ENCODE assay signal across 26 cellular contexts in the genomic region with DNA sequence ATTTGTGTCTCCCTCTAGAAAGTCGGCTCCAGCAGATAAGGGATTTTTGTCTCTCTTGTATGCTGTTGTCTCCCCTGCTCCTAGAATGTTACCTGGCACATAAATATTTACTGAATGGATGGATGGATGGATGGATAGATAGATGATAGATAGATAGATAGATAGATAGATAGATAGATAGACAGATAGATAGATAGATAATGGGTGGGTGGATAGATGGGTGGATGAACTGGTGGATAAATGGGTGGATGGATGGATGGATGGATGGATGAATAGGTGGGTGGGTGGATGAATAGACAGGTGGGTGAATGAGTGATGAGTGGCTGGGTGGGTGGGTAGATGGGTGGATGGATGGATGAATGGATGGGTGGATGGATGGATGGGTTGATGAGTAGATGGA.
"Had no signal": no experiment of that assay in that cellular context is flagged by ENCODE, and none has a peak within 500 bp of the region (broad histone marks: within the 10 kb centered on the region; RNA-seq: fewer than 3 reads in every experiment).

No MANE protein-coding gene starts in this region.

- H3K36me3 ChIP-seq: neutrophil, pancreas, prostate gland, right atrium auricular region, right lobe of liver, sigmoid colon, stomach, thoracic aorta, thyroid gland, tibial nerve, upper lobe of left lung, vagina had no signal

- H3K27ac ChIP-seq: neutrophil, pancreas, prostate gland, right atrium auricular region, right lobe of liver, sigmoid colon, stomach, thoracic aorta, thyroid gland, tibial nerve, upper lobe of left lung, vagina had no signal

- H3K4me3 ChIP-seq: pancreas, prostate gland, right atrium auricular region, right lobe of liver, sigmoid colon, stomach, thoracic aorta, thyroid gland, tibial nerve, upper lobe of left lung, vagina had no signal

- H3K9me3 ChIP-seq: neutrophil, pancreas, prostate gland, right atrium auricular region, right lobe of liver, sigmoid colon, stomach, thoracic aorta, thyroid gland, upper lobe of left lung, vagina had no signal

- H3K27me3 ChIP-seq: neutrophil, pancreas, right atrium auricular region, right lobe of liver, sigmoid colon, stomach, thyroid gland, tibial nerve, upper lobe of left lung, vagina had no signal

- H3K4me1 ChIP-seq: pancreas, prostate gland, right atrium auricular region, right lobe of liver, sigmoid colon, upper lobe of left lung, vagina had no signal

- H3K4me1 Mint-ChIP-seq: nephron; stimulated activated naive B cell treated with anti-CD40 and anti-IgM and Interleukin-4, amounts not matched to agents 10 μg/mL and 1 μg/mL and 100 μg/mL, for 72 hours had no signal

- H3K36me3 Mint-ChIP-seq: natural killer cell; stimulated activated effector memory CD8-positive, alpha-beta T cell treated with anti-CD3 and anti-CD28 coated beads, Interleukin-12 subunit alpha, Interleukin-12 subunit beta, amount 100 ng/mL, for 72 hours; stimulated activated naive B cell treated with anti-CD40 and anti-IgM and Interleukin-4, amounts not matched to agents 10 μg/mL and 1 μg/mL and 100 μg/mL, for 72 hours had no signal

- ATAC-seq: natural killer cell; pancreas; right lobe of liver; stimulated activated effector memory CD8-positive, alpha-beta T cell treated with anti-CD3 and anti-CD28 coated beads, Interleukin-12 subunit alpha, Interleukin-12 subunit beta, amount 100 ng/mL, for 72 hours; stimulated activated naive B cell treated with anti-CD40 and anti-IgM and Interleukin-4, amounts not matched to agents 10 μg/mL and 1 μg/mL and 100 μg/mL, for 72 hours had no signal

- H3K4me3 Mint-ChIP-seq: natural killer cell; nephron; stimulated activated effector memory CD8-positive, alpha-beta T cell treated with anti-CD3 and anti-CD28 coated beads, Interleukin-12 subunit alpha, Interleukin-12 subunit beta, amount 100 ng/mL, for 72 hours; stimulated activated naive B cell treated with anti-CD40 and anti-IgM and Interleukin-4, amounts not matched to agents 10 μg/mL and 1 μg/mL and 100 μg/mL, for 72 hours; stimulated activated naive CD8-positive, alpha-beta T cell treated with anti-CD3 and anti-CD28 coated beads, Interleukin-15, Interleukin-2, amounts not matched to agents 100 ng/mL and 50 ng/mL, for 24 hours had no signal

- H3K27ac Mint-ChIP-seq: natural killer cell; nephron; stimulated activated effector memory CD8-positive, alpha-beta T cell treated with anti-CD3 and anti-CD28 coated beads, Interleukin-12 subunit alpha, Interleukin-12 subunit beta, amount 100 ng/mL, for 72 hours; stimulated activated naive B cell treated with anti-CD40 and anti-IgM and Interleukin-4, amounts not matched to agents 10 μg/mL and 1 μg/mL and 100 μg/mL, for 72 hours; stimulated activated naive CD8-positive, alpha-beta T cell treated with anti-CD3 and anti-CD28 coated beads, Interleukin-15, Interleukin-2, amounts not matched to agents 100 ng/mL and 50 ng/mL, for 24 hours had no signal

- H3K27me3 Mint-ChIP-seq: stimulated activated naive CD8-positive, alpha-beta T cell treated with anti-CD3 and anti-CD28 coated beads, Interleukin-15, Interleukin-2, amounts not matched to agents 100 ng/mL and 50 ng/mL, for 24 hours had no signal

- FAIRE-seq: pancreas, small intestine had no signal

- DNase-seq: natural killer cell; nucleus accumbens; pancreas; retina; right lobe of liver; sigmoid colon; small intestine; stimulated activated CD4-positive, alpha-beta T cell treated with anti-CD3 and anti-CD28 coated beads, Interleukin-15, amount 100 ng/mL, for 24 hours; stimulated activated CD4-positive, alpha-beta T cell treated with anti-CD3 and anti-CD28 coated beads, Interleukin-2, amount 100 ng/mL, for 24 hours; stimulated activated CD4-positive, alpha-beta T cell treated with anti-CD3 and anti-CD28 coated beads, Interleukin-2, amount 100 ng/mL, for 48 hours; stimulated activated CD4-positive, alpha-beta T cell treated with anti-CD3 and anti-CD28 coated beads, Interleukin-4, amount 100 ng/mL, for 24 hours; stimulated activated naive B cell treated with anti-CD40 and anti-IgM and Interleukin-4, amounts not matched to agents 10 μg/mL and 1 μg/mL and 100 μg/mL, for 72 hours; stimulated activated naive CD4-positive, alpha-beta T cell treated with Interleukin-2 at 50 U/mL for 16 hours; stomach; thyroid gland; trophoblast cell; upper lobe of left lung had no signal

- H3K9me3 Mint-ChIP-seq: natural killer cell; nephron; stimulated activated naive B cell treated with anti-CD40 and anti-IgM and Interleukin-4, amounts not matched to agents 10 μg/mL and 1 μg/mL and 100 μg/mL, for 72 hours; stimulated activated naive CD8-positive, alpha-beta T cell treated with anti-CD3 and anti-CD28 coated beads, Interleukin-15, Interleukin-2, amounts not matched to agents 100 ng/mL and 50 ng/mL, for 24 hours had no signal
